In the genomic region with DNA sequence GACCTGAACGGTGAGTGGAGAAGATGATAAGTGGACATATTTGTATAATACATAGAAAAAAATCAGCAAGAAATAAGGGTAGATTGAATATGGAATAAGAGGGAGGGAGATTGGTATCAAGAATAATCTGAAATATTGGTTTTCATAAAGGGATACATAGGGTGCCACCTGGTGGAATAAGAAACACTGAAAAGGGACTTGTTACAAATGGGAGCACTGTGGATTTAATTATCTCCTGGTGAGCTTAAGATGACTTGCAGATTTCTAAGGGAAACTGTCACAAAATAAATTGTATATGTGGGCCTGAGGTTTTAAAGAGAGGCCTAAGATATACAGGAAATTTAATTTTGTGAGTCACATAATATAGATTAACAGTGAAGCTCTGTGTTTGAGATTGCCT, we compare ENCODE assay signal across 14 cellular contexts.
DNase-seq lines count a peak whose midpoint lies in the region; ATAC-seq, FAIRE-seq and TF ChIP-seq lines count a peak whose summit lies in the region.
"Had no signal": no experiment of that assay in that cellular context is flagged by ENCODE, and none has a peak within 500 bp of the region (broad histone marks: within the 10 kb centered on the region; RNA-seq: fewer than 3 reads in every experiment).

No MANE protein-coding gene starts in this region.

- TF ChIP-seq POLR2A in endothelial cell of umbilical vein (IDR thresholded peaks at IDR 0.05; ENCODE audit: low read depth, low read length) (no peak), lower leg skin (IDR thresholded peaks at IDR 0.05) (no peak)

- POLR2A ChIA-PET in AG04450 (lab: Yijun Ruan, JAX) = no interaction called here
- POLR2A ChIA-PET in endothelial cell of umbilical vein (lab: Charles Lee) = no interaction called here

- no peaks in the 10 kb centered on the region for H3K79me2 ChIP-seq in endothelial cell of umbilical vein (ENCODE audit: control insufficient read depth, insufficient read depth, low read length)

- H3K9me3 ChIP-seq in AG04450 (ENCODE audit: control insufficient read depth, insufficient read depth, low read length) (no peaks in the 10 kb centered on the region), endothelial cell of umbilical vein (replicated peaks; ENCODE audit: control insufficient read depth, insufficient read depth, low read length) (no peaks in the 10 kb centered on the region), HAP-1 (no peaks in the 10 kb centered on the region)

- in situ Hi-C loops in HAP-1 (cut with MboI; ENCODE audit: low sequenced_read_pairs) = no loop called here

- peak; percentile 69 for ATAC-seq in HG03439 (IDR thresholded peaks at IDR 0.05; ENCODE audit: unreplicated experiment)

- 69 to 81% methylated on average over 1 of the region's 1 CpG for WGBS in lower leg skin, 2 donors

- no peak overlapping the region for H3K4me2 ChIP-seq in endothelial cell of umbilical vein (ENCODE audit: insufficient read depth, low read length)

- no peak for FAIRE-seq in endothelial cell of umbilical vein (lab: Jason Lieb, UNC)
- FAIRE-seq: GM12892 had no signal

- H3K27me3 ChIP-seq in AG04450 (ENCODE audit: control insufficient read depth, insufficient read depth, low read length) (no peaks in the 10 kb centered on the region), endothelial cell of umbilical vein (ENCODE audit: control insufficient read depth in 2 of 2, insufficient read depth in 2 of 2, low read length in 2 of 2) (no peaks in the 10 kb centered on the region), HAP-1 (ENCODE audit: low read depth) (peaks cover 3% of the 10 kb centered on the region; the same call in 1 of the 2 replicates)

- peak; percentile 30; the same call in 1 of the 2 replicates for TF ChIP-seq CTCF in AG04450 (IDR thresholded peaks at IDR 0.05; ENCODE audit: low read depth, low read length)
- no peak for TF ChIP-seq CTCF in endothelial cell of umbilical vein (IDR thresholded peaks at IDR 0.05; ENCODE audit: extremely low read depth in 1 of 2, insufficient read depth in 1 of 2, low read depth in 1 of 2, low read length in 2 of 2)
- no peak for TF ChIP-seq CTCF in GM20000 (IDR thresholded peaks at IDR 0.05; ENCODE audit: extremely low read depth, missing control alignments)
- TF ChIP-seq CTCF in lower leg skin (IDR thresholded peaks at IDR 0.05) = no peak

- intact Hi-C loops in endothelial cell of umbilical vein (cut with micrococcal nuclease) (no loop called here), lower leg skin (cut with DNase I; ENCODE audit: low total_unique reads) (no loop called here)

- no TSS peak for BruUV-seq in endothelial cell of umbilical vein (replicated peaks; lab: Mats Ljungman, UMichigan)

- H3K9ac ChIP-seq in endothelial cell of umbilical vein (replicated peaks; ENCODE audit: extremely low read depth, insufficient read depth, low read length) = no peak overlapping the region

- dilution Hi-C loops in endothelial cell of umbilical vein (cut with MboI; ENCODE audit: extremely low pct_ligation_motif_present, low sequenced_read_pairs) = no loop called here

- no peaks in the 10 kb centered on the region for H3K36me3 ChIP-seq in endothelial cell of umbilical vein (ENCODE audit: control insufficient read depth in 2 of 2, extremely low read depth in 1 of 2, insufficient read depth in 2 of 2, low read length in 2 of 2)
- no peaks in the 10 kb centered on the region for H3K36me3 ChIP-seq in HAP-1 (replicated peaks)

- H3K9me1 ChIP-seq in endothelial cell of umbilical vein (replicated peaks; ENCODE audit: control insufficient read depth, extremely low read depth, insufficient read depth, low read length) = no peaks in the 10 kb centered on the region

- no peak overlapping the region for H3K27ac ChIP-seq in AG04450 (ENCODE audit: low read depth, low read length)
- no peak overlapping the region for H3K27ac ChIP-seq in endothelial cell of umbilical vein (ENCODE audit: insufficient read depth, low read depth, low read length)

- H2AFZ ChIP-seq in endothelial cell of umbilical vein (ENCODE audit: low read depth, low read length) = no peak overlapping the region

- no peaks in the 10 kb centered on the region for H4K20me1 ChIP-seq in endothelial cell of umbilical vein (replicated peaks; ENCODE audit: control insufficient read depth, extremely low read depth, insufficient read depth, low read length)

- DNase-seq in AG04450 (ENCODE audit: low read depth, low spot score) (no peak), RPMI7951 (ENCODE audit: low read depth) (peak; percentile 0), endothelial cell of umbilical vein (ENCODE audit: low read depth, low spot score) (peak; percentile 9), GM20000 (ENCODE audit: low spot score) (no peak), NCI-H2081 treated with DMSO at 0.1 percent for 48 hours (lab: John Stamatoyannopoulos, UW) (no peak), lower leg skin (ENCODE audit: low spot score in 2 of 2) (no peak), HAP-1 (ENCODE audit: low spot score in 2 of 2) (no peak)
- DNase-seq: activated T-cell treated with anti-CD3 and anti-CD28 coated beads, Interleukin-2, amount 50 U/mL, for 1 hour; anterior cingulate cortex; glutamatergic neuron; naive B cell; NCI-H1436 had no signal

- H3K4me3 ChIP-seq in AG04450 (ENCODE audit: low read depth, low read length) (no peak overlapping the region), endothelial cell of umbilical vein (replicated peaks in 1 of 3; ENCODE audit: insufficient read depth in 1 of 3, low read depth in 1 of 3, low read length in 3 of 3) (no peak overlapping the region), lower leg skin (ENCODE audit: low read depth, poor library complexity, severe bottlenecking) (no peak overlapping the region), HAP-1 (no peak overlapping the region)

- H3K4me1 ChIP-seq in endothelial cell of umbilical vein (ENCODE audit: control insufficient read depth, extremely low read depth, insufficient read depth, low read length) (no peaks in the 10 kb centered on the region), HAP-1 (no peaks in the 10 kb centered on the region)

- CTCF ChIA-PET in AG04450 (lab: Charles Lee) (interaction anchor here (0.6 to 1.3 kb wide), 6 partner anchors 10 to 1478 kb away, joined by 3 to 7 read pairs (median 3); no protein-coding TSS in a partner anchor), endothelial cell of umbilical vein (lab: Charles Lee) (no interaction called here)

TF ChIP-seq in endothelial cell of umbilical vein, 7 proteins besides CTCF, POLR2A, EP300 and RAD21:
- no peak for TF ChIP-seq POLR2AphosphoS5 (IDR thresholded peaks at IDR 0.05; ENCODE audit: insufficient read depth, low read depth, low read length)
- no peak for TF ChIP-seq EZH2 (IDR thresholded peaks at IDR 0.05; ENCODE audit: borderline replicate concordance, low read depth, low read length, severe bottlenecking)
- TF ChIP-seq JUN (IDR thresholded peaks at IDR 0.05; ENCODE audit: borderline replicate concordance, insufficient read depth, insufficient read length, low read depth) = no peak
- TF ChIP-seq MYC (IDR thresholded peaks at IDR 0.05; ENCODE audit: low read depth, low read length) = no peak
- TF ChIP-seq, protein P1, sequence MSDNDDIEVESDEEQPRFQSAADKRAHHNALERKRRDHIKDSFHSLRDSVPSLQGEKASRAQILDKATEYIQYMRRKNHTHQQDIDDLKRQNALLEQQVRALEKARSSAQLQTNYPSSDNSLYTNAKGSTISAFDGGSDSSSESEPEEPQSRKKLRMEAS (IDR thresholded peaks at IDR 0.05; ENCODE audit: insufficient read depth, insufficient read length) = no peak
- no peak for TF ChIP-seq GATA2 (IDR thresholded peaks at IDR 0.05; ENCODE audit: insufficient read depth, insufficient read length, low read depth, low read length)
- TF ChIP-seq FOS (IDR thresholded peaks at IDR 0.05; ENCODE audit: borderline replicate concordance, insufficient read depth, low read length) = no peak
TF ChIP-seq in endothelial cell of umbilical vein: peak in this region for 0.

Comparison
In these comparisons a context has a peak if more than half of its experiments do, and no peak if none do; other contexts are left out.
1. DNase-seq: peak in RPMI7951 (single experiment) and endothelial cell of umbilical vein (single experiment); none in AG04450 (single experiment), GM20000 (single experiment), NCI-H2081 treated with DMSO at 0.1 percent for 48 hours (single experiment), lower leg skin (0 of 2) and HAP-1 (0 of 2).